1 cellular context compared by ENCODE assay signal in the genomic region with DNA sequence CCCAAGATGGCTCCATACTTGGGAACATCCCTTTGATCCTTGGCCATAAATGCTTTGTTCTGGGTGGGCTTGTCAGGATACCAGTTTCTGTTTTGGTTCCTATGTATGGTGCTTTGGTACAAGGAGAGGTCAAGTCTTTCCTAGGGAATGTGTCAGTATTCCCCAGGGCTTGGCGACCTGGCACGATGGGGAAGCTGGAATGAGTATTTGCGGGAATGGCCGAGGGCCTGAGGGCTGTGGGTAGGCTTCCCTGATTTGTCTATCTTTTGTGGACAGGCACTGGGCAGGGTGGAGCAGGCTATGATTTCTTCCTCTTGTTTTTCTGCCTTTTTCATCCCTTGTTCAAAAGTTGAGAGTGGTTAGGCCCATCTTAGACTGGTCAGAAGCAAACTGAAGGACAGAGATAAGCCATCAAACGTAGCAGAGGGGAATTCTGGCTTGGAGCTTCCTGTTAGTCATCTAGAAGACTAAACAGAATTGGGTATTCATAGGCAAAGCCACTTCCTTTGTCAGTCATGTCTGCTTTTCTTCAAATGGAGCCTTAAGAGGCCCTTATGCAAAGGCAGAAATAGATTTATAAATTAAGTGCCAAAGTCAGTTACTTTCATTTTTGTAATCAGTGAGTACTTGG.
TF ChIP-seq lines count a peak whose summit lies in the region.

No MANE protein-coding gene starts in this region.

TF ChIP-seq in SK-N-SH, 30 proteins besides CTCF, POLR2A, EP300 and RAD21 (continued from another document):
- TF ChIP-seq ELF1 (IDR thresholded peaks at IDR 0.05) (0 out of 2 replicates have a peak, but pooled peaks have one; percentile 41), RFX5 (IDR thresholded peaks at IDR 0.05; ENCODE audit: low read length) (no peak), YY1 (IDR thresholded peaks at IDR 0.05; ENCODE audit: low read depth) (peak; percentile 64; the same call in 1 of the 2 replicates), EZH2phosphoT487 (IDR thresholded peaks at IDR 0.05; ENCODE audit: borderline replicate concordance, low read depth) (no peak), MEF2A (IDR thresholded peaks at IDR 0.05; ENCODE audit: borderline replicate concordance, low read depth) (peak; percentile 56; the same call in 1 of the 2 replicates), GATA2 (CRISPR knock-in tag; IDR thresholded peaks at IDR 0.05) (no peak), CHD2 (IDR thresholded peaks at IDR 0.05; ENCODE audit: low read length, partially characterized antibody) (no peak), TEAD4 (IDR thresholded peaks at IDR 0.05; ENCODE audit: borderline replicate concordance, insufficient read depth) (peak; percentile 78), FOXM1 (IDR thresholded peaks at IDR 0.05; ENCODE audit: low read depth) (peak; percentile 76), MAX (IDR thresholded peaks at IDR 0.05; ENCODE audit: low read depth) (peak; percentile 43; the same call in 1 of the 2 replicates), REST (IDR thresholded peaks at IDR 0.05; ENCODE audit: low read depth, low read length) (no peak; the same call in 1 of the 2 replicates), FOXJ3 (CRISPR knock-in tag; IDR thresholded peaks at IDR 0.05) (no peak), POLR2AphosphoS5 (IDR thresholded peaks at IDR 0.05; ENCODE audit: low read depth, low read length) (peak; percentile 51; the same call in 1 of the 2 replicates), GABPA (IDR thresholded peaks at IDR 0.05; ENCODE audit: low read depth) (peak; percentile 51), FOSL2 (IDR thresholded peaks at IDR 0.05; ENCODE audit: borderline replicate concordance, low read depth) (peak; percentile 64), NFIC (IDR thresholded peaks at IDR 0.05; ENCODE audit: borderline replicate concordance) (peak; percentile 79), SIN3A (IDR thresholded peaks at IDR 0.05; ENCODE audit: borderline replicate concordance, low read depth, low read length) (no peak), USF2 (IDR thresholded peaks at IDR 0.05; ENCODE audit: borderline replicate concordance, low read depth, low read length) (no peak), RCOR1 (IDR thresholded peaks at IDR 0.05; ENCODE audit: low read length) (no peak), NRF1 (IDR thresholded peaks at IDR 0.05; ENCODE audit: low read depth, low read length) (no peak), JUND (IDR thresholded peaks at IDR 0.05) (peak; percentile 87), PBX3 (IDR thresholded peaks at IDR 0.05) (peak; percentile 94), IRF3 (IDR thresholded peaks at IDR 0.05; ENCODE audit: low read depth, low read length) (no peak), MXI1 (IDR thresholded peaks at IDR 0.05; ENCODE audit: low read depth, low read length) (no peak), RXRA (IDR thresholded peaks at IDR 0.05; ENCODE audit: borderline replicate concordance, low read depth) (peak; percentile 65; the same call in 1 of the 2 replicates), TCF12 (IDR thresholded peaks at IDR 0.05) (peak; percentile 97)
- TF ChIP-seq, protein P1, sequence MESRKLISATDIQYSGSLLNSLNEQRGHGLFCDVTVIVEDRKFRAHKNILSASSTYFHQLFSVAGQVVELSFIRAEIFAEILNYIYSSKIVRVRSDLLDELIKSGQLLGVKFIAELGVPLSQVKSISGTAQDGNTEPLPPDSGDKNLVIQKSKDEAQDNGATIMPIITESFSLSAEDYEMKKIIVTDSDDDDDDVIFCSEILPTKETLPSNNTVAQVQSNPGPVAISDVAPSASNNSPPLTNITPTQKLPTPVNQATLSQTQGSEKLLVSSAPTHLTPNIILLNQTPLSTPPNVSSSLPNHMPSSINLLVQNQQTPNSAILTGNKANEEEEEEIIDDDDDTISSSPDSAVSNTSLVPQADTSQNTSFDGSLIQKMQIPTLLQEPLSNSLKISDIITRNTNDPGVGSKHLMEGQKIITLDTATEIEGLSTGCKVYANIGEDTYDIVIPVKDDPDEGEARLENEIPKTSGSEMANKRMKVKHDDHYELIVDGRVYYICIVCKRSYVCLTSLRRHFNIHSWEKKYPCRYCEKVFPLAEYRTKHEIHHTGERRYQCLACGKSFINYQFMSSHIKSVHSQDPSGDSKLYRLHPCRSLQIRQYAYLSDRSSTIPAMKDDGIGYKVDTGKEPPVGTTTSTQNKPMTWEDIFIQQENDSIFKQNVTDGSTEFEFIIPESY (IDR thresholded peaks at IDR 0.05; ENCODE audit: borderline replicate concordance, low read depth), result 0 out of 2 replicates have a peak, but pooled peaks have one; percentile 44
